In genomic region chr18:11946756-11947155, GRCh38 we compare ENCODE assay signal across 1 cellular context.
TF ChIP-seq lines count a peak whose summit lies in the region.

No MANE protein-coding gene starts in this region.

TF ChIP-seq in K562, 482 proteins besides CTCF, POLR2A, EP300 and RAD21:
- no peak for TF ChIP-seq ZNF57 (CRISPR knock-in tag; IDR thresholded peaks at IDR 0.05)
- no peak for TF ChIP-seq MLLT1 (IDR thresholded peaks at IDR 0.05)
- no peak for TF ChIP-seq ZBTB26 (CRISPR knock-in tag; IDR thresholded peaks at IDR 0.05)
- 0 out of 2 replicates have a peak, but pooled peaks have one; percentile 8 for TF ChIP-seq ADNP (tag; IDR thresholded peaks at IDR 0.05)
- TF ChIP-seq ZNF584 (CRISPR knock-in tag; IDR thresholded peaks at IDR 0.05; ENCODE audit: low read depth), result 0 out of 2 replicates have a peak, but pooled peaks have one; percentile 10
- no peak for TF ChIP-seq COPS2 (conservative IDR thresholded peaks at IDR 0.05)
- TF ChIP-seq POLR2B (IDR thresholded peaks at IDR 0.05; ENCODE audit: low read depth, partially characterized antibody), result no peak
- TF ChIP-seq POLR2AphosphoS2 (IDR thresholded peaks at IDR 0.05; ENCODE audit: low read length), result no peak
- TF ChIP-seq FOXJ2 (tag; IDR thresholded peaks at IDR 0.05), result 0 out of 2 replicates have a peak, but pooled peaks have one; percentile 4
- no peak for TF ChIP-seq SMAD2 (IDR thresholded peaks at IDR 0.05; ENCODE audit: low read depth, low read length)
- no peak for TF ChIP-seq NFXL1 (CRISPR knock-in tag; IDR thresholded peaks at IDR 0.05)
- TF ChIP-seq GTF2E2 (tag; IDR thresholded peaks at IDR 0.05), result 0 out of 2 replicates have a peak, but pooled peaks have one; percentile 45
- no peak for TF ChIP-seq HNRNPLL (IDR thresholded peaks at IDR 0.05; ENCODE audit: low read depth, low read length, poor library complexity, severe bottlenecking)
- TF ChIP-seq SRSF1 (IDR thresholded peaks at IDR 0.05; ENCODE audit: low read depth, low read length), result no peak
